In genomic region chr3:5187920-5188418, GRCh38 we compare ENCODE assay signal across 8 cellular contexts. TPM values are rescaled to one million over a fixed set of nuclear protein-coding genes. Genes with fewer than 3 reads are reported as not detected.
A peak's percentile ranks its signal among the peaks of the same experiment; 100 is the strongest.
DNase-seq lines count a peak whose midpoint lies in the region; ATAC-seq and TF ChIP-seq lines count a peak whose summit lies in the region.

No MANE protein-coding gene starts in this region.

- peak overlapping the region; percentile 89 for H3K4me3 ChIP-seq in coronary artery
- H3K4me3 ChIP-seq in lower leg skin (ENCODE audit: low read depth, poor library complexity, severe bottlenecking) = peak overlapping the region; percentile 80

- no peak for TF ChIP-seq POLR2A in lower leg skin (IDR thresholded peaks at IDR 0.05)

- DNase-seq in CD14-positive monocyte (ENCODE audit: low spot score) (no peak), coronary artery (ENCODE audit: low spot score) (peak; percentile 81), lower leg skin (ENCODE audit: low spot score in 2 of 2) (peak; percentile 36 to 89), NCI-H2171 treated with DMSO at 0.1 percent for 48 hours (lab: John Stamatoyannopoulos, UW) (no peak)
- DNase-seq in activated CD4-positive, alpha-beta T cell treated with anti-CD3 and anti-CD28 coated beads for 1 hour = peak; percentile 32
- peak; percentile 56 for DNase-seq in stimulated activated naive B cell treated with anti-CD40 and anti-IgM and Interleukin-4, amounts not matched to agents 10 μg/mL and 1 μg/mL and 100 μg/mL, for 72 hours

- peak overlapping the region; percentile 93 to 99 (median 97) for H3K27ac Mint-ChIP-seq in CD14-positive monocyte
- H3K27ac Mint-ChIP-seq in stimulated activated naive B cell treated with anti-CD40 and anti-IgM and Interleukin-4, amounts not matched to agents 10 μg/mL and 1 μg/mL and 100 μg/mL, for 72 hours = peak overlapping the region; percentile 100

- peaks cover 0 to 2% (median 0%) of the 10 kb centered on the region in 3 donors for H3K27me3 Mint-ChIP-seq in CD14-positive monocyte (ENCODE audit: low read depth in 3 of 3)
- H3K27me3 Mint-ChIP-seq in stimulated activated naive B cell treated with anti-CD40 and anti-IgM and Interleukin-4, amounts not matched to agents 10 μg/mL and 1 μg/mL and 100 μg/mL, for 72 hours = no peaks in the 10 kb centered on the region

- intact Hi-C loops in CD14-positive monocyte (cut with micrococcal nuclease) = loop anchor here (5.0 kb wide), 2 partner anchors 46 to 51 kb away; no protein-coding TSS in a partner anchor
- intact Hi-C loops in lower leg skin (cut with DNase I; ENCODE audit: low total_unique reads) = loop anchor here (5.0 kb wide), 1 partner anchor 41 kb away; no protein-coding TSS in a partner anchor

- no peaks in the 10 kb centered on the region for H3K9me3 Mint-ChIP-seq in CD14-positive monocyte
- no peaks in the 10 kb centered on the region for H3K9me3 Mint-ChIP-seq in stimulated activated naive B cell treated with anti-CD40 and anti-IgM and Interleukin-4, amounts not matched to agents 10 μg/mL and 1 μg/mL and 100 μg/mL, for 72 hours

- H3K4me3 Mint-ChIP-seq in CD14-positive monocyte = peak overlapping the region; percentile 95 to 99
- peak overlapping the region; percentile 92 to 98 for H3K4me3 Mint-ChIP-seq in stimulated activated naive B cell treated with anti-CD40 and anti-IgM and Interleukin-4, amounts not matched to agents 10 μg/mL and 1 μg/mL and 100 μg/mL, for 72 hours

- H3K27ac ChIP-seq in coronary artery = peak overlapping the region; percentile 97

- ATAC-seq in GM21360 (IDR thresholded peaks at IDR 0.05; ENCODE audit: unreplicated experiment) (peak; percentile 3), HG03565 (IDR thresholded peaks at IDR 0.05; ENCODE audit: unreplicated experiment) (peak; percentile 2)
- ATAC-seq in stimulated activated naive B cell treated with anti-CD40 and anti-IgM and Interleukin-4, amounts not matched to agents 10 μg/mL and 1 μg/mL and 100 μg/mL, for 72 hours (replicated peaks) = peak; percentile 28 to 33

- TF ChIP-seq CTCF in CD14-positive monocyte (IDR thresholded peaks at IDR 0.05) (no peak), coronary artery (IDR thresholded peaks at IDR 0.05) (no peak), lower leg skin (IDR thresholded peaks at IDR 0.05) (no peak)

- H3K36me3 Mint-ChIP-seq in CD14-positive monocyte = peaks cover 4 to 18% of the 10 kb centered on the region in 2 donors
- H3K36me3 Mint-ChIP-seq in stimulated activated naive B cell treated with anti-CD40 and anti-IgM and Interleukin-4, amounts not matched to agents 10 μg/mL and 1 μg/mL and 100 μg/mL, for 72 hours = peaks cover 40 to 64% of the 10 kb centered on the region in 2 donors

- 0% methylated on average over 2 of the region's 66 CpGs; no CpG with 5 or more reads in 1 of the 2 donors for WGBS in lower leg skin, 2 donors

- H3K4me1 Mint-ChIP-seq in CD14-positive monocyte = peaks cover 77% of the 10 kb centered on the region
- H3K4me1 Mint-ChIP-seq in stimulated activated naive B cell treated with anti-CD40 and anti-IgM and Interleukin-4, amounts not matched to agents 10 μg/mL and 1 μg/mL and 100 μg/mL, for 72 hours = peaks cover 33 to 65% of the 10 kb centered on the region in 2 donors

RNA-seq across cellular contexts. Expression of gene EDEM1, which starts 0.5 kb away (rescaled TPM):
- polyA plus RNA-seq in CD14-positive monocyte = 10 to 100 TPM; 17.5 to 23.7 TPM
- total RNA-seq in lower leg skin = 100 to 1,000 TPM in 1 of 4 donors, 10 to 100 TPM in 3; 72.4 to 121 (median 88.9) TPM

Comparison
In these comparisons a context has a peak if more than half of its experiments do, and no peak if none do; other contexts are left out.
1. DNase-seq: peak in activated CD4-positive, alpha-beta T cell treated with anti-CD3 and anti-CD28 coated beads for 1 hour (single experiment), coronary artery (single experiment), lower leg skin (2 of 2) and stimulated activated naive B cell treated with anti-CD40 and anti-IgM and Interleukin-4, amounts not matched to agents 10 μg/mL and 1 μg/mL and 100 μg/mL, for 72 hours (single experiment); none in CD14-positive monocyte (single experiment) and NCI-H2171 treated with DMSO at 0.1 percent for 48 hours (single experiment).
2. Peak in every context shown above with its lines, with median percentiles within 50 percentile points of each other: ATAC-seq.